ENCODE assay signal across 25 cellular contexts in genomic region chr13:80751854-80752253, GRCh38.
"Had no signal": no experiment of that assay in that cellular context is flagged by ENCODE, and none has a peak within 500 bp of the region (broad histone marks: within the 10 kb centered on the region; RNA-seq: fewer than 3 reads in every experiment).

No MANE protein-coding gene starts in this region.

- H3K36me3 ChIP-seq: adrenal gland, breast epithelium, esophagus squamous epithelium, heart left ventricle, thoracic aorta, upper lobe of left lung had no signal

- H3K9me3 ChIP-seq: adrenal gland, breast epithelium, esophagus squamous epithelium, heart left ventricle, mucosa of descending colon, thoracic aorta, upper lobe of left lung had no signal

- H3K27me3 ChIP-seq: adrenal gland, breast epithelium, dorsolateral prefrontal cortex, esophagus squamous epithelium, heart left ventricle, upper lobe of left lung had no signal

- FAIRE-seq: astrocyte, colon, keratinocyte had no signal

- H3K27ac ChIP-seq: adrenal gland, breast epithelium, dorsolateral prefrontal cortex, esophagus squamous epithelium, heart left ventricle, thoracic aorta, upper lobe of left lung had no signal

- H3K4me3 ChIP-seq: adrenal gland, breast epithelium, dorsolateral prefrontal cortex, esophagus squamous epithelium, heart left ventricle, mucosa of descending colon, smooth muscle cell, thoracic aorta, upper lobe of left lung had no signal

- DNase-seq: activated B cell treated with CpG ODN at 0.5 μM for 24 hours; activated CD4-positive, alpha-beta T cell treated with anti-CD3 and anti-CD28 coated beads for 36 hours; activated CD4-positive, alpha-beta T cell treated with anti-CD3 and anti-CD28 coated beads, Interleukin-2, amount 50 U/mL, for 4 hours; activated CD8-positive, alpha-beta memory T cell treated with anti-CD3 and anti-CD28 coated beads for 24 hours; activated CD8-positive, alpha-beta memory T cell treated with anti-CD3 and anti-CD28 coated beads, Interleukin-2, amount 50 U/mL, for 4 hours; activated naive CD4-positive, alpha-beta T cell; activated T-cell treated with anti-CD3 and anti-CD28 coated beads, Interleukin-2, amount 50 U/mL, for 4 hours; adrenal gland; dorsolateral prefrontal cortex; effector memory CD8-positive, alpha-beta T cell; esophagus squamous epithelium; heart left ventricle; left colon; mucosa of descending colon; stimulated activated CD4-positive, alpha-beta T cell treated with anti-CD3 and anti-CD28 coated beads, Interleukin-15, amount 100 ng/mL, for 24 hours; stimulated activated CD8-positive, alpha-beta memory T cell treated with anti-CD3 and anti-CD28 coated beads, Interleukin-4, amount 100 ng/mL, for 48 hours; stimulated activated naive B cell treated with anti-CD40 and anti-IgM and Interleukin-4, amounts not matched to agents 10 μg/mL and 1 μg/mL and 100 μg/mL, for 72 hours; T-helper 17 cell; upper lobe of left lung had no signal

- H3K4me2 ChIP-seq: smooth muscle cell had no signal

- H3K4me1 ChIP-seq: adrenal gland, breast epithelium, esophagus squamous epithelium, upper lobe of left lung had no signal
